Comparison of ENCODE assay signal across 11 cellular contexts in the genomic region with DNA sequence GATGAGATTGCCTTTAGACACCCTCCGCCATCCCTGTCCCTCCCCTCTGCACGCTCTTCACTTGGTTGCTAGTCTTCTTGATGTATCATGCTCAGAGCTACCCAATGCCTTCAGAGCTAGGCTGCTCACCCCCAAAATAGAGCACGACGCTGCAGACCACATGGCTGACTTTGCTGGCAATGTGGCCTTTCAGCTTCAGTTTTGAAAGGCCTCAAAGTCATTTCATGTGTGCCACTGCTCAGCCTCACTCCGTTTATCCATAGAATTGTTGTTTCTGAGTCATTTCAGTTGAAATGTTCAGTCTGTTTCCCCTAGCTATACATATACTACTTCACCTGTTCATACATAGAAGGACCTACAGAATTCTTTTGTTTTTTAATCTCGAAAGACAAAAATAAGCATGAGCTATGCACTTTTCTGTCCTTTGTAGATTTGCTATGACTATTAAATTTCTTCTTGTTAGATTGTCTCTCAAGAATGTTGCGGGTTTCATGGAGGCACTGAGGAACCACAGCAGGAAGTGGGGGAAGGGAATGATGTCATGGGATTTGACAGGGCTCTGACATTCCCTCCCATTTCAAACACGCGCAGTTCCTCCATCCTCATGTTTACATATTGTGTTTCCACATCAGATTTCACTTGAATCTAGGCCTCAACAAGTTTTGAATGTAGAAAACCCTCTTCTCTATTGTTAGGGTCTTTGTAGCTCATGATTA.
A peak's percentile ranks its signal among the peaks of the same experiment; 100 is the strongest.
DNase-seq lines count a peak whose midpoint lies in the region; ATAC-seq and TF ChIP-seq lines count a peak whose summit lies in the region.
"Had no signal": no experiment of that assay in that cellular context is flagged by ENCODE, and none has a peak within 500 bp of the region (broad histone marks: within the 10 kb centered on the region; RNA-seq: fewer than 3 reads in every experiment).

No MANE protein-coding gene starts in this region.

- peak overlapping the region; percentile 62 to 73 for H3K27ac Mint-ChIP-seq in activated naive CD4-positive, alpha-beta T cell treated with anti-CD3 and anti-CD28 coated beads, Interleukin-2, amount 50 U/mL, for 72 hours
- peak overlapping the region in 4 of 6 donors; percentile 39 to 80 (median 45) for H3K27ac Mint-ChIP-seq in naive B cell
- H3K27ac Mint-ChIP-seq: activated naive CD4-positive, alpha-beta T cell treated with anti-CD3 and anti-CD28 coated beads, Interleukin-2, amount 50 U/mL, for 24 hours; natural killer cell treated with Interleukin-12 subunit alpha and Interleukin-12 subunit beta and Interleukin-15 and Interleukin-18, amount 100 ng/mL, for 72 hours had no signal

- H3K4me1 Mint-ChIP-seq in naive B cell, result peaks cover 25 to 42% (median 41%) of the 10 kb centered on the region in 3 donors

- H3K27me3 Mint-ChIP-seq in naive B cell, result no peaks in the 10 kb centered on the region
- H3K27me3 Mint-ChIP-seq: activated naive CD4-positive, alpha-beta T cell treated with anti-CD3 and anti-CD28 coated beads, Interleukin-2, amount 50 U/mL, for 24 hours had no signal

- H3K9me3 Mint-ChIP-seq in activated naive CD4-positive, alpha-beta T cell treated with anti-CD3 and anti-CD28 coated beads, Interleukin-2, amount 50 U/mL, for 72 hours, result peaks cover 12% of the 10 kb centered on the region in 2 donors
- no peaks in the 10 kb centered on the region for H3K9me3 Mint-ChIP-seq in naive B cell
- H3K9me3 Mint-ChIP-seq: activated naive CD4-positive, alpha-beta T cell treated with anti-CD3 and anti-CD28 coated beads, Interleukin-2, amount 50 U/mL, for 24 hours; natural killer cell treated with Interleukin-12 subunit alpha and Interleukin-12 subunit beta and Interleukin-15 and Interleukin-18, amount 100 ng/mL, for 72 hours had no signal

- H3K4me3 Mint-ChIP-seq in naive B cell, result peak overlapping the region in 1 of 8 donors; percentile 48
- H3K4me3 Mint-ChIP-seq: activated naive CD4-positive, alpha-beta T cell treated with anti-CD3 and anti-CD28 coated beads, Interleukin-2, amount 50 U/mL, for 24 hours; natural killer cell treated with Interleukin-12 subunit alpha and Interleukin-12 subunit beta and Interleukin-15 and Interleukin-18, amount 100 ng/mL, for 72 hours had no signal

- ATAC-seq in GM18505 (IDR thresholded peaks at IDR 0.05; ENCODE audit: unreplicated experiment), result peak; percentile 56
- ATAC-seq in HG02885 (IDR thresholded peaks at IDR 0.05; ENCODE audit: poor library complexity, unreplicated experiment), result peak; percentile 61
- peak; percentile 82 to 89 for ATAC-seq in activated naive CD4-positive, alpha-beta T cell treated with anti-CD3 and anti-CD28 coated beads, Interleukin-2, amount 50 U/mL, for 72 hours
- no peak for ATAC-seq in naive B cell (ENCODE audit: low read depth in 2 of 2)
- no peak for ATAC-seq in GM19467 (IDR thresholded peaks at IDR 0.05; ENCODE audit: unreplicated experiment)

- H3K36me3 Mint-ChIP-seq in activated naive CD4-positive, alpha-beta T cell treated with anti-CD3 and anti-CD28 coated beads, Interleukin-2, amount 50 U/mL, for 72 hours, result peaks cover 12 to 14% of the 10 kb centered on the region in 2 donors
- H3K36me3 Mint-ChIP-seq in naive B cell, result no peaks in the 10 kb centered on the region
- H3K36me3 Mint-ChIP-seq: activated naive CD4-positive, alpha-beta T cell treated with anti-CD3 and anti-CD28 coated beads, Interleukin-2, amount 50 U/mL, for 24 hours; natural killer cell treated with Interleukin-12 subunit alpha and Interleukin-12 subunit beta and Interleukin-15 and Interleukin-18, amount 100 ng/mL, for 72 hours had no signal

- DNase-seq in activated naive CD4-positive, alpha-beta T cell treated with anti-CD3 and anti-CD28 coated beads, Interleukin-2, amount 50 U/mL, for 72 hours (ENCODE audit: low spot score in 2 of 2), result peak in 1 of 2 donors; percentile 46
- DNase-seq in naive B cell, result no peak
- DNase-seq in NCI-H2107 treated with DMSO at 0.1 percent for 48 hours (lab: John Stamatoyannopoulos, UW; ENCODE audit: unreplicated experiment), result no peak
- no peak for DNase-seq in dedifferentiated amniotic fluid mesenchymal stem cell (ENCODE audit: extremely low spot score)
- DNase-seq: HCEC 1CT, NCI-H1092 treated with DMSO at 0.1 percent for 48 hours had no signal

- TF ChIP-seq POLR2A in GM18505 (IDR thresholded peaks at IDR 0.05; ENCODE audit: borderline replicate concordance, extremely low read depth, insufficient read depth, insufficient read length), result no peak

Comparison
In these comparisons a context has a peak if more than half of its experiments do, and no peak if none do; other contexts are left out.
1. ATAC-seq: peak in GM18505 (single experiment), HG02885 (single experiment) and activated naive CD4-positive, alpha-beta T cell treated with anti-CD3 and anti-CD28 coated beads, Interleukin-2, amount 50 U/mL, for 72 hours (2 of 2); none in naive B cell (0 of 2) and GM19467 (single experiment).